ENCODE assay signal across 8 cellular contexts in genomic region chr3:9914559-9915251, GRCh38. TPM values are rescaled to one million over a fixed set of nuclear protein-coding genes. Genes with fewer than 3 reads are reported as not detected.
DNase-seq lines count a peak whose midpoint lies in the region; TF ChIP-seq lines count a peak whose summit lies in the region.

No MANE protein-coding gene starts in this region.

- 49 to 59% methylated on average over 3 to 7 of the region's 15 CpGs for WGBS in lower leg skin, 2 donors

- H3K36me3 Mint-ChIP-seq in Caco-2 (ENCODE audit: insufficient read depth, unreplicated experiment) (peaks cover 40% of the 10 kb centered on the region), osteocyte (ENCODE audit: unreplicated experiment) (no peaks in the 10 kb centered on the region)

- TF ChIP-seq CTCF in Caco-2 (IDR thresholded peaks at IDR 0.05; ENCODE audit: insufficient read depth in 1 of 2, low read depth in 1 of 2, low read length in 1 of 2, severe bottlenecking in 1 of 2, unreplicated experiment in 1 of 2): peak in 1 of 2 experiments; percentile 3
- no peak for TF ChIP-seq CTCF in osteocyte (IDR thresholded peaks at IDR 0.05)
- TF ChIP-seq CTCF in lower leg skin (IDR thresholded peaks at IDR 0.05): no peak

- CTCF ChIA-PET in Caco-2 (lab: Charles Lee): interaction anchor here (0.7 to 5.0 kb wide), 7 partner anchors 11 to 74 kb away, joined by 3 to 63 read pairs (median 4); partner anchors contain the start of gene CRELD1

- H3K27ac Mint-ChIP-seq in Caco-2 (ENCODE audit: unreplicated experiment) (peak overlapping the region; percentile 76), osteocyte (ENCODE audit: unreplicated experiment) (peak overlapping the region; percentile 76)

- no peak overlapping the region for H3K27ac ChIP-seq in HUES48 (ENCODE audit: low read depth, low read length)
- H3K27ac ChIP-seq in effector memory CD4-positive, alpha-beta T cell (ENCODE audit: insufficient read depth, low read length, poor library complexity, severe bottlenecking): no peak overlapping the region

- intact Hi-C loops in Caco-2 (cut with micrococcal nuclease; ENCODE audit: unreplicated experiment): loop anchor here (1.0 to 5.0 kb wide), 5 partner anchors 12 to 72 kb away; partner anchors contain the start of genes IL17RE, JAGN1 and RPUSD3
- intact Hi-C loops in lower leg skin (cut with DNase I; ENCODE audit: low total_unique reads): loop anchor here (10.0 kb wide), 1 partner anchor 60 kb away; no protein-coding TSS in a partner anchor

- H3K9me3 ChIP-seq in Caco-2: no peaks in the 10 kb centered on the region
- no peaks in the 10 kb centered on the region for H3K9me3 ChIP-seq in HUES48 (ENCODE audit: control insufficient read depth, insufficient read depth, low read length)
- H3K9me3 ChIP-seq in effector memory CD4-positive, alpha-beta T cell (ENCODE audit: control insufficient read depth, low read length): no peaks in the 10 kb centered on the region

- H3K4me3 ChIP-seq in Caco-2 (ENCODE audit: low read depth, low read length) (peak overlapping the region; percentile 73), HUES48 (ENCODE audit: low read depth, low read length) (peak overlapping the region; percentile 68), lower leg skin (ENCODE audit: low read depth, poor library complexity, severe bottlenecking) (no peak overlapping the region)
- H3K4me3 ChIP-seq in effector memory CD4-positive, alpha-beta T cell (ENCODE audit: insufficient read depth, low read depth, low read length, poor library complexity, severe bottlenecking): peak overlapping the region; percentile 63

- peak; percentile 53 to 76 for DNase-seq in Caco-2
- no peak for DNase-seq in effector memory CD4-positive, alpha-beta T cell
- no peak for DNase-seq in osteocyte (ENCODE audit: extremely low spot score, unreplicated experiment)
- no peak for DNase-seq in stimulated activated CD4-positive, alpha-beta T cell treated with anti-CD3 and anti-CD28 coated beads, Interleukin-4, amount 100 ng/mL, for 24 hours
- no peak for DNase-seq in activated CD8-positive, alpha-beta memory T cell treated with anti-CD3 and anti-CD28 coated beads, Interleukin-2, amount 50 U/mL, for 4 hours
- DNase-seq in epidermal melanocyte (ENCODE audit: insufficient read length, low spot score): no peak
- no peak for DNase-seq in lower leg skin (ENCODE audit: low spot score in 2 of 2)

- no peaks in the 10 kb centered on the region for H3K9me3 Mint-ChIP-seq in Caco-2 (ENCODE audit: unreplicated experiment)
- no peaks in the 10 kb centered on the region for H3K9me3 Mint-ChIP-seq in osteocyte (ENCODE audit: unreplicated experiment)

- H3K4me3 Mint-ChIP-seq in Caco-2 (ENCODE audit: unreplicated experiment) (peak overlapping the region; percentile 89), osteocyte (ENCODE audit: unreplicated experiment) (peak overlapping the region; percentile 22)

- POLR2A ChIA-PET in Caco-2 (lab: Charles Lee): interaction anchor here (0.5 to 3.9 kb wide), 4 partner anchors 12 to 494 kb away, joined by 4 to 31 read pairs (median 22); partner anchors contain the start of genes CRELD1 and IL17RE

- H3K4me1 Mint-ChIP-seq in Caco-2 (ENCODE audit: low read depth, unreplicated experiment) (no peaks in the 10 kb centered on the region), osteocyte (ENCODE audit: unreplicated experiment) (peaks cover 56% of the 10 kb centered on the region)

- TF ChIP-seq POLR2A in lower leg skin (IDR thresholded peaks at IDR 0.05): no peak

- H3K36me3 ChIP-seq in Caco-2 (ENCODE audit: control insufficient read depth, insufficient read depth, low read length) (peaks cover 3% of the 10 kb centered on the region; the same call in 1 of the 2 replicates), HUES48 (ENCODE audit: control insufficient read depth, insufficient read depth, low read length) (no peaks in the 10 kb centered on the region)
- H3K36me3 ChIP-seq in effector memory CD4-positive, alpha-beta T cell (ENCODE audit: control insufficient read depth, insufficient read depth, low read length): no peaks in the 10 kb centered on the region

- H3K27me3 ChIP-seq in Caco-2 (replicated peaks; ENCODE audit: control insufficient read depth, insufficient read depth, low read length): no peaks in the 10 kb centered on the region
- peaks cover 19% of the 10 kb centered on the region; the same call in 1 of the 2 replicates for H3K27me3 ChIP-seq in HUES48 (ENCODE audit: control insufficient read depth, insufficient read depth, low read length)
- H3K27me3 ChIP-seq in effector memory CD4-positive, alpha-beta T cell (replicated peaks; ENCODE audit: control insufficient read depth, insufficient read depth, low read length, poor library complexity, severe bottlenecking): no peaks in the 10 kb centered on the region

- BruUV-seq in Caco-2 (replicated peaks; lab: Mats Ljungman, UMichigan): TSS peak; percentile 35

- H3K27me3 Mint-ChIP-seq in Caco-2 (ENCODE audit: insufficient read depth, unreplicated experiment) (no peaks in the 10 kb centered on the region), osteocyte (ENCODE audit: unreplicated experiment) (no peaks in the 10 kb centered on the region)

- H3K4me1 ChIP-seq in Caco-2 (peaks cover 21% of the 10 kb centered on the region), HUES48 (ENCODE audit: control insufficient read depth, insufficient read depth, low read length) (peaks cover 22% of the 10 kb centered on the region)
- peaks cover 9% of the 10 kb centered on the region for H3K4me1 ChIP-seq in effector memory CD4-positive, alpha-beta T cell (ENCODE audit: control insufficient read depth, insufficient read depth, low read length, poor library complexity, severe bottlenecking)

- no peak overlapping the region; the same call in 1 of the 2 replicates for H3K9ac ChIP-seq in HUES48 (ENCODE audit: low read depth, low read length)

RNA-seq across cellular contexts. Expression of gene IL17RC, which starts 2.2 kb away (rescaled TPM):
- total RNA-seq in Caco-2 (2022) (8.5 and 11.3 TPM in 2 replicates), osteocyte (36.5 and 36.6 TPM in 2 replicates), lower leg skin (100 to 1,000 TPM in 3 of 4 donors, 10 to 100 TPM in 1; 95.5 to 155 (median 113) TPM)

RNA-seq across cellular contexts. Expression of gene IL17RE, which starts 12.1 kb away (rescaled TPM):
- total RNA-seq in Caco-2 (2022) (77.3 and 82.9 TPM in 2 replicates), osteocyte (0.89 and 1.4 TPM in 2 replicates), lower leg skin (100 to 1,000 TPM in 1 of 4 donors, 10 to 100 TPM in 3; 71.1 to 117 (median 81.1) TPM)

RNA-seq across cellular contexts. Expression of gene CRELD1, which starts 18.9 kb away (rescaled TPM):
- total RNA-seq in Caco-2 (2022) (17.1 and 18.3 TPM in 2 replicates), osteocyte (24.8 and 25.3 TPM in 2 replicates), lower leg skin (10 to 100 TPM; 16.1 to 58.8 (median 28.3) TPM)

RNA-seq across cellular contexts. Expression of gene JAGN1, which starts 24.3 kb away (rescaled TPM):
- total RNA-seq in Caco-2 (2022) (34.2 and 35.9 TPM in 2 replicates), osteocyte (28.5 and 31.5 TPM in 2 replicates), lower leg skin (10 to 100 TPM; 39.2 to 70.6 (median 51.0) TPM)

RNA-seq across cellular contexts. Expression of gene CIDEC, which starts 34.7 kb away (rescaled TPM):
- total RNA-seq in Caco-2 (2022) (1.9 and 3.8 TPM in 2 replicates), osteocyte (not detected in 2 replicates), lower leg skin (10 to 100 TPM in 2 of 4 donors, 1 to 10 TPM in 2; 2.8 to 23.7 (median 9.0) TPM)

Comparison
In these comparisons a context has a peak if more than half of its experiments do, and no peak if none do; other contexts are left out.
1. DNase-seq: peak in Caco-2 (2 of 2); none in effector memory CD4-positive, alpha-beta T cell (0 of 3), osteocyte (single experiment), stimulated activated CD4-positive, alpha-beta T cell treated with anti-CD3 and anti-CD28 coated beads, Interleukin-4, amount 100 ng/mL, for 24 hours (single experiment), activated CD8-positive, alpha-beta memory T cell treated with anti-CD3 and anti-CD28 coated beads, Interleukin-2, amount 50 U/mL, for 4 hours (single experiment), epidermal melanocyte (single experiment) and lower leg skin (0 of 2).
2. RNA of gene IL17RE, which starts 12.1 kb away (total RNA-seq): 71.1 to 117 TPM in lower leg skin and 77.3 to 82.9 TPM in Caco-2; 0.89 to 1.4 TPM in osteocyte; every median in the first group is over 10 times any median in the second.